ENCODE assay signal across 17 cellular contexts in the genomic region with DNA sequence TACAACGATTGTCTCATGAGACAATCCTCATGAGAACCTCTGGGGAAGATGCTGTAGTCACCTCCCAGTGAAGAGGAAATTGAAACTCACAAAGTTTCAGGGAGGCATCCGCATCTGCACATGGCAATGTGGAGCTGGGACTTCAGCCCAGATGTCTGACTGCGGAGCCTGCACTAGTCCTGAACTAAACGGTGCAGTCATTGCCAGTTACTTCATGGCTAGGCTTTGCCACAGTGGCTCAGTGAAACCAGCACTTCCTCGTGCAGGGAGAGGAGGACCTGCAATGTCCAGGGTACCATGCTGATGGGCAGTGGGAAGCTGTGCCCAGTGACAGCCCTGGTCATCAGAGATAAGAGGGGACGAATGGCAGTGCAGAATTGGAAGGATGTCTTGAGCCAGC. TPM values are rescaled to one million over a fixed set of nuclear protein-coding genes. Genes with fewer than 3 reads are reported as not detected.
DNase-seq lines count a peak whose midpoint lies in the region; ATAC-seq and TF ChIP-seq lines count a peak whose summit lies in the region.
"Had no signal": no experiment of that assay in that cellular context is flagged by ENCODE, and none has a peak within 500 bp of the region (broad histone marks: within the 10 kb centered on the region; RNA-seq: fewer than 3 reads in every experiment).

No MANE protein-coding gene starts in this region.

- in situ Hi-C loops in GM23248 (cut with MboI), result no loop called here

- no peak overlapping the region for H3K4me2 ChIP-seq in GM23248 (ENCODE audit: unreplicated experiment)
- H3K4me2 ChIP-seq: KMS-11 had no signal

- no peak overlapping the region for H2AFZ ChIP-seq in GM23248

- intact Hi-C loops in Right ventricle myocardium inferior (cut with DNase I), result no loop called here

- no peaks in the 10 kb centered on the region for H4K20me1 ChIP-seq in GM23248 (ENCODE audit: insufficient read depth)

- H3K36me3 ChIP-seq in GM23248 (ENCODE audit: low read depth), result no peaks in the 10 kb centered on the region
- no peaks in the 10 kb centered on the region for H3K36me3 ChIP-seq in SJCRH30

- H3F3A ChIP-seq in GM23248 (ENCODE audit: insufficient read depth), result peaks cover 25% of the 10 kb centered on the region

- no peaks in the 10 kb centered on the region for H3K9me2 ChIP-seq in GM23248 (ENCODE audit: insufficient read depth)

- no peak overlapping the region for H3K27ac ChIP-seq in GM23248
- H3K27ac ChIP-seq in SJCRH30, result no peak overlapping the region
- H3K27ac ChIP-seq: KMS-11 had no signal

- peak; percentile 29 for DNase-seq in AG08395 (ENCODE audit: low spot score)
- DNase-seq in AG10803 (ENCODE audit: low read depth), result peak; percentile 48
- DNase-seq in GM23248, result peak; percentile 40
- DNase-seq in fibroblast of gingiva (ENCODE audit: low read depth), result peak; percentile 4
- DNase-seq in SJCRH30, result no peak
- no peak for DNase-seq in Right ventricle myocardium inferior (ENCODE audit: missing footprints)
- DNase-seq in DMS 273 treated with DMSO at 0.1 percent for 48 hours (lab: John Stamatoyannopoulos, UW), result no peak
- DNase-seq in NCI-H2171 (lab: John Stamatoyannopoulos, UW), result no peak
- DNase-seq: C1 segment of cervical spinal cord, Caco-2, EL, NCI-H1092, NCI-H226, NCI-H524 treated with DMSO at 0.1 percent for 48 hours, SIG-M5 had no signal

- no peak for TF ChIP-seq CTCF in AG10803 (conservative IDR thresholded peaks at IDR 0.05; ENCODE audit: low read length)

- H3K9ac ChIP-seq in GM23248, result no peak overlapping the region
- H3K9ac ChIP-seq: KMS-11 had no signal

- no peaks in the 10 kb centered on the region for H3K79me2 ChIP-seq in GM23248 (ENCODE audit: insufficient read depth)

- 29% methylated on average over 6 of the region's 6 CpGs for WGBS in GM23248 (ENCODE audit: low coverage in 1 of 2, low lambda C conversion rate in 2 of 2, missing lambda C conversion rate in 2 of 2), 2 experiments

- no peak for ATAC-seq in Right ventricle myocardium inferior
- ATAC-seq: HepG2 had no signal

- H3K4me1 ChIP-seq in GM23248 (ENCODE audit: insufficient read depth) (peaks cover 23% of the 10 kb centered on the region), SJCRH30 (peaks cover 27% of the 10 kb centered on the region)

- no peaks in the 10 kb centered on the region for H3K9me3 ChIP-seq in GM23248 (ENCODE audit: low read depth)
- H3K9me3 ChIP-seq in SJCRH30 (replicated peaks), result peaks cover 4% of the 10 kb centered on the region; the same call in 1 of the 2 replicates

- H3K4me3 ChIP-seq in AG10803 (ENCODE audit: low read length) (no peak overlapping the region), GM23248 (no peak overlapping the region), SJCRH30 (no peak overlapping the region)

- H3K27me3 ChIP-seq in GM23248 (replicated peaks; ENCODE audit: insufficient read depth), result no peaks in the 10 kb centered on the region
- H3K27me3 ChIP-seq in SJCRH30, result no peaks in the 10 kb centered on the region

RNA-seq across cellular contexts. Expression of a gene that starts 40.7 kb away (rescaled TPM):
- 4.4 and 7.0 TPM in 2 replicates for total RNA-seq in GM23248 (2014; rRNA removed; shearing (Covaris generic))
- polyA plus RNA-seq in GM23248 (2016; fragmentation: Nextera tagmentation; extraction: Ambion mirVana), result 7.3 and 7.9 TPM in 2 replicates
- 10.6 and 11.8 TPM in 2 replicates for total RNA-seq in SJCRH30 (2014; rRNA removed; shearing (Covaris generic))
- total RNA-seq in Right ventricle myocardium inferior, result 51.5 TPM

Comparison
In these comparisons a context has a peak if more than half of its experiments do, and no peak if none do; other contexts are left out.
1. DNase-seq: peak in AG08395 (single experiment), AG10803 (single experiment), GM23248 (single experiment) and fibroblast of gingiva (single experiment); none in SJCRH30 (0 of 2), Right ventricle myocardium inferior (single experiment), DMS 273 treated with DMSO at 0.1 percent for 48 hours (single experiment) and NCI-H2171 (single experiment).